24 cellular contexts compared by ENCODE assay signal in genomic region chr4:182221987-182222386, GRCh38.
"Had no signal": no experiment of that assay in that cellular context is flagged by ENCODE, and none has a peak within 500 bp of the region (broad histone marks: within the 10 kb centered on the region; RNA-seq: fewer than 3 reads in every experiment).

No MANE protein-coding gene starts in this region.

- H3K4me3 ChIP-seq: cardiac muscle cell, SJCRH30, SK-N-MC had no signal

- DNase-seq: activated CD4-positive, alpha-beta T cell treated with anti-CD3 and anti-CD28 coated beads for 36 hours; activated CD4-positive, alpha-beta T cell treated with anti-CD3 and anti-CD28 coated beads, Interleukin-2, amount 10 ng/mL, durations not matched to agents 7 days and 5 days; activated CD4-positive, alpha-beta T cell treated with anti-CD3 and anti-CD28 coated beads, Interleukin-2, amount 50 U/mL, for 48 hours; activated CD8-positive, alpha-beta memory T cell treated with anti-CD3 and anti-CD28 coated beads, Interleukin-2, amount 50 U/mL, for 4 hours; activated gamma-delta T cell treated with Interleukin-2 at 50 U/mL for 16 hours; activated naive CD4-positive, alpha-beta T cell treated with anti-CD3 and anti-CD28 coated beads for 36 hours; activated naive CD8-positive, alpha-beta T cell treated with anti-CD3 and anti-CD28 coated beads, Interleukin-2, amount 50 U/mL, for 24 hours; activated T-cell treated with anti-CD3 and anti-CD28 coated beads for 4 hours; activated T-cell treated with anti-CD3 and anti-CD28 coated beads, Interleukin-2, amount 50 U/mL, for 4 hours; amniotic stem cell; aorta; Karpas-422; NCI-H1105; NCI-H1417 treated with DMSO at 0.1 percent for 48 hours; NCI-H1694; NCI-H1930; NCI-H2081 treated with DMSO at 0.1 percent for 48 hours; NCI-H345; NCI-H524 treated with DMSO at 0.1 percent for 48 hours; SHP77; SJCRH30 had no signal

- FAIRE-seq: TTC549 had no signal

- H3K27me3 ChIP-seq: cardiac muscle cell, SJCRH30 had no signal

- H3K9me3 ChIP-seq: SJCRH30 had no signal

- H3K36me3 ChIP-seq: cardiac muscle cell, SJCRH30 had no signal

- H3K27ac ChIP-seq: cardiac muscle cell, SJCRH30, SK-N-MC had no signal

- H3K4me1 ChIP-seq: SJCRH30 had no signal
